In the genomic region with DNA sequence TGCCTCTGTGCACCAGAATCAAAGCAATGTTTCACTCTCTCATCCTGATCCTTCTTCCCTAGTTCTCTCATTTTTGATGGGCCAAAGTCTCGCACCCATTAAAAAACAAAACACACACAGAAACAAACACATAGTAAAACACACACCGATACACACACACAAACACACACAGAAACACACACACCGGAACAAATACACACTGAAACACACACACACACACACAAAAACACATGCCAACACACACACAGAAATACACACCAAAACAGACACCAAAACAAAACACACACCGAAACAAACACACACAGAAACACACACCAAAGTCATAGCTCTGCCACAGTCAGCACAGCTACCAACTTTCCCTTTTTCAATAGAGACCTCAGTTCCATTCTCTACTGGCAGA, we compare ENCODE assay signal across 11 cellular contexts. TPM values are rescaled to one million over a fixed set of nuclear protein-coding genes. Genes with fewer than 3 reads are reported as not detected.
DNase-seq lines count a peak whose midpoint lies in the region; ATAC-seq and TF ChIP-seq lines count a peak whose summit lies in the region.
"Had no signal": no experiment of that assay in that cellular context is flagged by ENCODE, and none has a peak within 500 bp of the region (broad histone marks: within the 10 kb centered on the region; RNA-seq: fewer than 3 reads in every experiment).

No MANE protein-coding gene starts in this region.

- H3K9me3 ChIP-seq in right lobe of liver (no peaks in the 10 kb centered on the region), testis (no peaks in the 10 kb centered on the region)

- no peaks in the 10 kb centered on the region for H3K27me3 Mint-ChIP-seq in activated naive CD4-positive, alpha-beta T cell treated with anti-CD3 and anti-CD28 coated beads, Interleukin-2, amount 10 ng/mL, durations not matched to agents 7 days and 5 days

- intact Hi-C loops in right lobe of liver (cut with DNase I) = no loop called here
- intact Hi-C loops in testis (cut with DNase I; ENCODE audit: low total_unique reads) = no loop called here

- TF ChIP-seq POLR2A in right lobe of liver (IDR thresholded peaks at IDR 0.05) (no peak), testis (IDR thresholded peaks at IDR 0.05) (no peak)

- TF ChIP-seq CTCF in right lobe of liver (IDR thresholded peaks at IDR 0.05) (no peak), testis (IDR thresholded peaks at IDR 0.05) (no peak)

- H3K4me3 ChIP-seq in right lobe of liver (no peak overlapping the region), testis (no peak overlapping the region)

- H3K4me1 Mint-ChIP-seq in activated naive CD4-positive, alpha-beta T cell treated with anti-CD3 and anti-CD28 coated beads, Interleukin-2, amount 10 ng/mL, durations not matched to agents 7 days and 5 days = peaks cover 48% of the 10 kb centered on the region

- peaks cover 0 to 35% (median 16%) of the 10 kb centered on the region in 4 donors for H3K36me3 ChIP-seq in right lobe of liver
- no peaks in the 10 kb centered on the region for H3K36me3 ChIP-seq in testis (ENCODE audit: low read depth, missing control alignments)

- DNase-seq in activated naive CD4-positive, alpha-beta T cell treated with anti-CD3 and anti-CD28 coated beads, Interleukin-2, amount 10 ng/mL, durations not matched to agents 7 days and 5 days = no peak
- DNase-seq in activated naive CD4-positive, alpha-beta T cell treated with anti-CD3 and anti-CD28 coated beads, Interleukin-2, amount 50 U/mL, for 16 hours = no peak
- DNase-seq in activated naive CD4-positive, alpha-beta T cell treated with anti-CD3 and anti-CD28 coated beads, Interleukin-2, amount 50 U/mL, for 72 hours (ENCODE audit: low spot score in 2 of 2) = no peak
- DNase-seq in right lobe of liver (no peak), testis (no peak), SIG-M5 (lab: John Stamatoyannopoulos, UW) (no peak), NCI-H526 (lab: John Stamatoyannopoulos, UW) (no peak)
- DNase-seq: activated T-cell treated with anti-CD3 and anti-CD28 coated beads, Interleukin-2, amount 50 U/mL, for 1 hour; MM.1S; NCI-H510A treated with DMSO at 0.1 percent for 48 hours had no signal

- H3K27ac ChIP-seq in right lobe of liver = peak overlapping the region in 2 of 3 donors; percentile 49 to 73
- H3K27ac ChIP-seq in testis = peak overlapping the region; percentile 89

- H3K27ac Mint-ChIP-seq in activated naive CD4-positive, alpha-beta T cell treated with anti-CD3 and anti-CD28 coated beads, Interleukin-2, amount 10 ng/mL, durations not matched to agents 7 days and 5 days = peak overlapping the region; percentile 15
- H3K27ac Mint-ChIP-seq in activated naive CD4-positive, alpha-beta T cell treated with anti-CD3 and anti-CD28 coated beads, Interleukin-2, amount 50 U/mL, for 72 hours = peak overlapping the region; percentile 22 to 53

- ATAC-seq in activated naive CD4-positive, alpha-beta T cell treated with anti-CD3 and anti-CD28 coated beads, Interleukin-2, amount 50 U/mL, for 72 hours = no peak
- ATAC-seq in right lobe of liver = no peak
- ATAC-seq in GM18519 (IDR thresholded peaks at IDR 0.05; ENCODE audit: low FRiP score, unreplicated experiment) = no peak

- CTCF ChIA-PET in activated naive CD4-positive, alpha-beta T cell treated with anti-CD3 and anti-CD28 coated beads, Interleukin-2, amount 10 ng/mL, durations not matched to agents 7 days and 5 days (lab: Charles Lee) = interaction anchor here (1.0 to 3.8 kb wide), 2 partner anchors 14 to 107 kb away, joined by 3 to 17 read pairs; no protein-coding TSS in a partner anchor

- peaks cover 51% of the 10 kb centered on the region for H3K36me3 Mint-ChIP-seq in activated naive CD4-positive, alpha-beta T cell treated with anti-CD3 and anti-CD28 coated beads, Interleukin-2, amount 10 ng/mL, durations not matched to agents 7 days and 5 days
- peaks cover 6 to 8% of the 10 kb centered on the region in 2 donors for H3K36me3 Mint-ChIP-seq in activated naive CD4-positive, alpha-beta T cell treated with anti-CD3 and anti-CD28 coated beads, Interleukin-2, amount 50 U/mL, for 72 hours

- H3K9me3 Mint-ChIP-seq in activated naive CD4-positive, alpha-beta T cell treated with anti-CD3 and anti-CD28 coated beads, Interleukin-2, amount 10 ng/mL, durations not matched to agents 7 days and 5 days = no peaks in the 10 kb centered on the region
- no peaks in the 10 kb centered on the region for H3K9me3 Mint-ChIP-seq in activated naive CD4-positive, alpha-beta T cell treated with anti-CD3 and anti-CD28 coated beads, Interleukin-2, amount 50 U/mL, for 72 hours

- WGBS in right lobe of liver (ENCODE audit: insufficient coverage, low coverage, low lambda C conversion rate, missing lambda C conversion rate) = 84% methylated on average over 4 of the region's 4 CpGs
- WGBS in testis, 2 donors = 92 to 95% methylated on average over 4 of the region's 4 CpGs

- H3K4me3 Mint-ChIP-seq in activated naive CD4-positive, alpha-beta T cell treated with anti-CD3 and anti-CD28 coated beads, Interleukin-2, amount 10 ng/mL, durations not matched to agents 7 days and 5 days = no peak overlapping the region

- H3K27me3 ChIP-seq in right lobe of liver = no peaks in the 10 kb centered on the region
- H3K27me3 ChIP-seq in testis = no peaks in the 10 kb centered on the region

- H3K4me1 ChIP-seq in right lobe of liver (peaks cover 0 to 50% (median 12%) of the 10 kb centered on the region in 4 donors), testis (peaks cover 57% of the 10 kb centered on the region)

RNA-seq across cellular contexts. Expression of gene HSPB9, which starts 8.6 kb away (rescaled TPM):
- under 1 TPM in 1 of 2 donors, not detected in 1; 0.23 TPM for total RNA-seq in activated naive CD4-positive, alpha-beta T cell treated with anti-CD3 and anti-CD28 coated beads, Interleukin-2, amount 50 U/mL, for 72 hours
- 1 to 10 TPM in 2 of 6 experiments, under 1 TPM in 4; 0.38 to 1.6 (median 0.85) TPM for total RNA-seq in right lobe of liver
- total RNA-seq in testis = 1 to 10 TPM; 6.9 to 9.8 TPM
- polyA plus RNA-seq in testis (ENCODE audit: insufficient read depth, low read depth, low replicate concordance) = 12.9 TPM

RNA-seq across cellular contexts. Expression of gene KAT2A, which starts 10.1 kb away (rescaled TPM):
- 10 to 100 TPM; 47.4 to 69.6 TPM for total RNA-seq in activated naive CD4-positive, alpha-beta T cell treated with anti-CD3 and anti-CD28 coated beads, Interleukin-2, amount 50 U/mL, for 72 hours
- 10 to 100 TPM; 14.3 to 36.4 (median 21.3) TPM for total RNA-seq in right lobe of liver
- 100 to 1,000 TPM; 109 to 111 TPM for total RNA-seq in testis
- 37.6 TPM for polyA plus RNA-seq in testis (ENCODE audit: insufficient read depth, low read depth, low replicate concordance)

RNA-seq across cellular contexts. Expression of gene DHX58, which starts 18.7 kb away (rescaled TPM):
- 10 to 100 TPM; 39.6 to 40.2 TPM for total RNA-seq in activated naive CD4-positive, alpha-beta T cell treated with anti-CD3 and anti-CD28 coated beads, Interleukin-2, amount 50 U/mL, for 72 hours
- total RNA-seq in right lobe of liver = 10 to 100 TPM in 4 of 6 experiments, 1 to 10 TPM in 2; 9.0 to 27.9 (median 19.6) TPM
- 10 to 100 TPM; 35.9 to 51.1 TPM for total RNA-seq in testis
- 56.3 TPM for polyA plus RNA-seq in testis (ENCODE audit: insufficient read depth, low read depth, low replicate concordance)

RNA-seq across cellular contexts. Expression of gene RAB5C, which starts 23.6 kb away (rescaled TPM):
- total RNA-seq in activated naive CD4-positive, alpha-beta T cell treated with anti-CD3 and anti-CD28 coated beads, Interleukin-2, amount 50 U/mL, for 72 hours = 10 to 100 TPM; 44.5 to 45.7 TPM
- total RNA-seq in right lobe of liver = 100 to 1,000 TPM in 1 of 6 experiments, 10 to 100 TPM in 5; 54.0 to 108 (median 65.3) TPM
- total RNA-seq in testis = 100 to 1,000 TPM in 1 of 2 donors, 10 to 100 TPM in 1; 96.0 to 152 TPM
- polyA plus RNA-seq in testis (ENCODE audit: insufficient read depth, low read depth, low replicate concordance) = 139 TPM

RNA-seq across cellular contexts. Expression of gene ZNF385C, which starts 33.0 kb away (rescaled TPM):
- under 1 TPM in 1 of 2 donors, not detected in 1; 0.82 TPM for total RNA-seq in activated naive CD4-positive, alpha-beta T cell treated with anti-CD3 and anti-CD28 coated beads, Interleukin-2, amount 50 U/mL, for 72 hours
- total RNA-seq in right lobe of liver = 1 to 10 TPM in 1 of 6 experiments, under 1 TPM in 2, not detected in 3; 0.11 to 1.2 (median 0.11) TPM
- total RNA-seq in testis = 10 to 100 TPM; 17.9 to 26.6 TPM
- 21.4 TPM for polyA plus RNA-seq in testis (ENCODE audit: insufficient read depth, low read depth, low replicate concordance)
